ENCODE assay signal across 10 cellular contexts in genomic region chr5:179275941-179276837, GRCh38.
A peak's percentile ranks its signal among the peaks of the same experiment; 100 is the strongest.
DNase-seq lines count a peak whose midpoint lies in the region; TF ChIP-seq lines count a peak whose summit lies in the region.
"Had no signal": no experiment of that assay in that cellular context is flagged by ENCODE, and none has a peak within 500 bp of the region (broad histone marks: within the 10 kb centered on the region; RNA-seq: fewer than 3 reads in every experiment).

No MANE protein-coding gene starts in this region.

- CTCF ChIA-PET in BJ (lab: Yijun Ruan, JAX), result interaction anchor here (0.7 to 2.7 kb wide), 11 partner anchors 10 to 110 kb away, joined by 3 to 13 read pairs (median 3); no protein-coding TSS in a partner anchor
- CTCF ChIA-PET in SK-N-SH (lab: Yijun Ruan, JAX), result interaction anchor here (0.8 to 3.0 kb wide), 14 partner anchors 10 to 220 kb away, joined by 3 to 15 read pairs (median 4); no protein-coding TSS in a partner anchor

- H3F3A ChIP-seq in SK-N-SH (replicated peaks; ENCODE audit: insufficient read depth), result no peaks in the 10 kb centered on the region

- H2AFZ ChIP-seq in SK-N-SH (ENCODE audit: low read depth), result no peak overlapping the region

- no peaks in the 10 kb centered on the region for H4K20me1 ChIP-seq in SK-N-SH (ENCODE audit: insufficient read depth)

- H3K27me3 ChIP-seq in BJ (ENCODE audit: control insufficient read depth, insufficient read depth, low read length) (no peaks in the 10 kb centered on the region), adrenal gland (no peaks in the 10 kb centered on the region), right atrium auricular region (no peaks in the 10 kb centered on the region), rectal smooth muscle tissue (ENCODE audit: control insufficient read depth, insufficient read depth, low read length) (no peaks in the 10 kb centered on the region), SK-N-SH (ENCODE audit: insufficient read depth) (no peaks in the 10 kb centered on the region)

- no peaks in the 10 kb centered on the region for H3K9me3 ChIP-seq in adrenal gland (replicated peaks in 1 of 3)
- no peaks in the 10 kb centered on the region for H3K9me3 ChIP-seq in right atrium auricular region
- H3K9me3 ChIP-seq in SK-N-SH, result no peaks in the 10 kb centered on the region; the same call in 1 of the 2 replicates

- TF ChIP-seq CTCF in BJ (IDR thresholded peaks at IDR 0.05; ENCODE audit: insufficient read depth, low read depth, low read length) (no peak), adrenal gland (IDR thresholded peaks at IDR 0.05) (no peak), right atrium auricular region (IDR thresholded peaks at IDR 0.05) (no peak), SK-N-SH (IDR thresholded peaks at IDR 0.05) (no peak)

- intact Hi-C loops in adrenal gland (cut with DNase I), result no loop called here

- 72 to 90% (median 80%) methylated on average over 7 to 23 of the region's 23 CpGs for WGBS in adrenal gland, 4 donors
- 66% methylated on average over 18 of the region's 23 CpGs for WGBS in SK-N-SH (ENCODE audit: low lambda C conversion rate)

- no peaks in the 10 kb centered on the region for H3K79me2 ChIP-seq in SK-N-SH (ENCODE audit: insufficient read depth)

- no peak for TF ChIP-seq EP300 in SK-N-SH (IDR thresholded peaks at IDR 0.05; ENCODE audit: borderline replicate concordance in 1 of 2, low read depth in 1 of 2, low read length in 1 of 2)

- H3K9me2 ChIP-seq in SK-N-SH, result no peaks in the 10 kb centered on the region

- H3K4me3 ChIP-seq in BJ (ENCODE audit: low read depth, low read length), result no peak overlapping the region
- H3K4me3 ChIP-seq in adrenal gland, result no peak overlapping the region
- H3K4me3 ChIP-seq in right atrium auricular region, result no peak overlapping the region
- H3K4me3 ChIP-seq in rectal smooth muscle tissue (ENCODE audit: low read length), result no peak overlapping the region
- no peak overlapping the region for H3K4me3 ChIP-seq in SK-N-SH (ENCODE audit: low read depth in 2 of 2, low read length in 1 of 2)

- POLR2A ChIA-PET in BJ (lab: Charles Lee) (interaction anchor here (0.6 to 1.3 kb wide), 2 partner anchors 17 to 19 kb away, joined by 3 to 5 read pairs; no protein-coding TSS in a partner anchor), SK-N-SH (lab: Yijun Ruan, JAX) (interaction anchor here (1.4 kb wide), 1 partner anchor 9 kb away, joined by 3 read pairs; no protein-coding TSS in a partner anchor)

- TF ChIP-seq RAD21 in SK-N-SH (IDR thresholded peaks at IDR 0.05; ENCODE audit: low read length), result no peak

- H3K4me2 ChIP-seq in SK-N-SH, result no peak overlapping the region

- TF ChIP-seq POLR2A in adrenal gland (IDR thresholded peaks at IDR 0.05), result no peak

- DNase-seq in BJ (ENCODE audit: low read depth) (peak; percentile 92), adrenal gland (peak in 6 of 7 donors; percentile 46 to 81 (median 57)), right atrium auricular region (ENCODE audit: low spot score) (peak; percentile 93), superior temporal gyrus (ENCODE audit: extremely low spot score) (no peak), SK-N-SH (no peak), cerebellar nuclear complex (lab: John Stamatoyannopoulos, UW) (no peak), NCI-H146 (lab: John Stamatoyannopoulos, UW) (no peak)
- DNase-seq: CD4-positive, alpha-beta memory T cell; naive B cell had no signal

- H3K9ac ChIP-seq in rectal smooth muscle tissue (ENCODE audit: low read length) (no peak overlapping the region), SK-N-SH (no peak overlapping the region)

- H3K4me1 ChIP-seq in adrenal gland (replicated peaks in 1 of 2), result peaks cover 0 to 6% of the 10 kb centered on the region in 2 donors
- peaks cover 0 to 54% of the 10 kb centered on the region in 2 donors for H3K4me1 ChIP-seq in right atrium auricular region
- no peaks in the 10 kb centered on the region for H3K4me1 ChIP-seq in rectal smooth muscle tissue (ENCODE audit: control insufficient read depth, insufficient read depth, low read length)
- peaks cover 0 to 84% of the 10 kb centered on the region in 2 experiments; a peak in 1 of 4 replicates for H3K4me1 ChIP-seq in SK-N-SH (ENCODE audit: control insufficient read depth in 1 of 2, insufficient read depth in 2 of 2, low read depth in 1 of 2, low read length in 1 of 2)

- H3K36me3 ChIP-seq in BJ (ENCODE audit: control insufficient read depth, insufficient read depth, low read length), result peaks cover 8% of the 10 kb centered on the region
- H3K36me3 ChIP-seq in adrenal gland (replicated peaks in 1 of 2), result no peaks in the 10 kb centered on the region
- no peaks in the 10 kb centered on the region for H3K36me3 ChIP-seq in right atrium auricular region
- no peaks in the 10 kb centered on the region for H3K36me3 ChIP-seq in rectal smooth muscle tissue (ENCODE audit: control insufficient read depth, insufficient read depth, low read length)
- no peaks in the 10 kb centered on the region for H3K36me3 ChIP-seq in SK-N-SH (replicated peaks in 1 of 2; ENCODE audit: control insufficient read depth in 1 of 2, insufficient read depth in 2 of 2, low read length in 1 of 2)

- H3K27ac ChIP-seq in adrenal gland (peak overlapping the region in 3 of 5 donors; percentile 40 to 83 (median 62)), right atrium auricular region (peak overlapping the region; percentile 72 to 74), rectal smooth muscle tissue (ENCODE audit: low read depth, low read length) (peak overlapping the region; percentile 46), SK-N-SH (ENCODE audit: low read depth in 2 of 2, low read length in 1 of 2) (peak overlapping the region in 1 of 2 experiments; percentile 75; a peak in 1 of 4 replicates)

TF ChIP-seq in SK-N-SH, 30 proteins besides CTCF, POLR2A, EP300 and RAD21:
- TF ChIP-seq POLR2AphosphoS5 (IDR thresholded peaks at IDR 0.05; ENCODE audit: low read depth, low read length), result no peak
- TF ChIP-seq MEF2A (IDR thresholded peaks at IDR 0.05; ENCODE audit: borderline replicate concordance, low read depth), result no peak
- no peak for TF ChIP-seq YY1 (IDR thresholded peaks at IDR 0.05; ENCODE audit: low read depth)
- TF ChIP-seq EZH2phosphoT487 (IDR thresholded peaks at IDR 0.05; ENCODE audit: borderline replicate concordance, low read depth), result no peak
- TF ChIP-seq, protein P1, sequence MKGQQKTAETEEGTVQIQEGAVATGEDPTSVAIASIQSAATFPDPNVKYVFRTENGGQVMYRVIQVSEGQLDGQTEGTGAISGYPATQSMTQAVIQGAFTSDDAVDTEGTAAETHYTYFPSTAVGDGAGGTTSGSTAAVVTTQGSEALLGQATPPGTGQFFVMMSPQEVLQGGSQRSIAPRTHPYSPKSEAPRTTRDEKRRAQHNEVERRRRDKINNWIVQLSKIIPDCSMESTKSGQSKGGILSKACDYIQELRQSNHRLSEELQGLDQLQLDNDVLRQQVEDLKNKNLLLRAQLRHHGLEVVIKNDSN (IDR thresholded peaks at IDR 0.05; ENCODE audit: borderline replicate concordance, low read depth), result no peak
- TF ChIP-seq FOXJ3 (CRISPR knock-in tag; IDR thresholded peaks at IDR 0.05), result no peak
- TF ChIP-seq RXRA (IDR thresholded peaks at IDR 0.05; ENCODE audit: borderline replicate concordance, low read depth), result no peak
- TF ChIP-seq, protein P2, sequence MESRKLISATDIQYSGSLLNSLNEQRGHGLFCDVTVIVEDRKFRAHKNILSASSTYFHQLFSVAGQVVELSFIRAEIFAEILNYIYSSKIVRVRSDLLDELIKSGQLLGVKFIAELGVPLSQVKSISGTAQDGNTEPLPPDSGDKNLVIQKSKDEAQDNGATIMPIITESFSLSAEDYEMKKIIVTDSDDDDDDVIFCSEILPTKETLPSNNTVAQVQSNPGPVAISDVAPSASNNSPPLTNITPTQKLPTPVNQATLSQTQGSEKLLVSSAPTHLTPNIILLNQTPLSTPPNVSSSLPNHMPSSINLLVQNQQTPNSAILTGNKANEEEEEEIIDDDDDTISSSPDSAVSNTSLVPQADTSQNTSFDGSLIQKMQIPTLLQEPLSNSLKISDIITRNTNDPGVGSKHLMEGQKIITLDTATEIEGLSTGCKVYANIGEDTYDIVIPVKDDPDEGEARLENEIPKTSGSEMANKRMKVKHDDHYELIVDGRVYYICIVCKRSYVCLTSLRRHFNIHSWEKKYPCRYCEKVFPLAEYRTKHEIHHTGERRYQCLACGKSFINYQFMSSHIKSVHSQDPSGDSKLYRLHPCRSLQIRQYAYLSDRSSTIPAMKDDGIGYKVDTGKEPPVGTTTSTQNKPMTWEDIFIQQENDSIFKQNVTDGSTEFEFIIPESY (IDR thresholded peaks at IDR 0.05; ENCODE audit: borderline replicate concordance, low read depth), result no peak
- TF ChIP-seq ELF1 (IDR thresholded peaks at IDR 0.05), result no peak
- no peak for TF ChIP-seq NFIC (IDR thresholded peaks at IDR 0.05; ENCODE audit: borderline replicate concordance)
- TF ChIP-seq TEAD4 (IDR thresholded peaks at IDR 0.05; ENCODE audit: borderline replicate concordance, insufficient read depth), result no peak
- TF ChIP-seq SMC3 (IDR thresholded peaks at IDR 0.05; ENCODE audit: low read depth, low read length), result no peak
- no peak for TF ChIP-seq PBX3 (IDR thresholded peaks at IDR 0.05)
- no peak for TF ChIP-seq MXI1 (IDR thresholded peaks at IDR 0.05; ENCODE audit: low read depth, low read length)
- no peak for TF ChIP-seq RCOR1 (IDR thresholded peaks at IDR 0.05; ENCODE audit: low read length)
- TF ChIP-seq TCF12 (IDR thresholded peaks at IDR 0.05), result no peak
- no peak for TF ChIP-seq IRF3 (IDR thresholded peaks at IDR 0.05; ENCODE audit: low read depth, low read length)

Comparison
In these comparisons a context has a peak if more than half of its experiments do, and no peak if none do; other contexts are left out.
1. DNase-seq: peak in BJ (single experiment), adrenal gland (6 of 7) and right atrium auricular region (single experiment); none in superior temporal gyrus (single experiment), SK-N-SH (single experiment), cerebellar nuclear complex (0 of 2) and NCI-H146 (single experiment).